In genomic region chr12:56882407-56882806, GRCh38 we compare ENCODE assay signal across 14 cellular contexts. TPM values are rescaled to one million over a fixed set of nuclear protein-coding genes. Genes with fewer than 3 reads are reported as not detected.
DNase-seq lines count a peak whose midpoint lies in the region; ATAC-seq and TF ChIP-seq lines count a peak whose summit lies in the region.
"Not testable (repeated sequence)": the region's sequence is repeated elsewhere in the genome, so short reads cannot be mapped to it uniquely, and the experiment has no call there.
"Had no signal": no experiment of that assay in that cellular context is flagged by ENCODE, and none has a peak within 500 bp of the region (broad histone marks: within the 10 kb centered on the region; RNA-seq: fewer than 3 reads in every experiment).

No MANE protein-coding gene starts in this region.

- POLR2A ChIA-PET in HEK293 (lab: Yijun Ruan, JAX); WTC11 (lab: Charles Lee): not testable (repeated sequence)

- H3K27me3 Mint-ChIP-seq in GM23338 (ENCODE audit: insufficient read depth, low read depth, poor library complexity); endodermal cell (ENCODE audit: insufficient read depth): not testable (repeated sequence)
- H3K27me3 Mint-ChIP-seq in WTC11 (ENCODE audit: low read depth), result peaks cover 28% of the 10 kb centered on the region

- CTCF ChIA-PET in HEK293 (lab: Yijun Ruan, JAX); WTC11 (lab: Charles Lee): not testable (repeated sequence)

- not testable (repeated sequence) for ATAC-seq in GM23338, WTC11

- H3K9me3 Mint-ChIP-seq in GM23338 (peaks cover 84% of the 10 kb centered on the region), WTC11 (peaks cover 80% of the 10 kb centered on the region), endodermal cell (peaks cover 87% of the 10 kb centered on the region)

- H3K36me3 Mint-ChIP-seq in GM23338 (ENCODE audit: low read depth) (peaks cover 16% of the 10 kb centered on the region; the same call in 2 of the 3 replicates), WTC11 (peaks cover 49% of the 10 kb centered on the region)
- not testable (repeated sequence) for H3K36me3 Mint-ChIP-seq in endodermal cell (ENCODE audit: low read depth)

- H3K4ac ChIP-seq in trophoblast cell (ENCODE audit: low read depth, low read length), result not testable (repeated sequence)

- not testable (repeated sequence) for H3K9ac ChIP-seq in endodermal cell (ENCODE audit: extremely low read depth, low read length, poor library complexity, severe bottlenecking); trophoblast cell (ENCODE audit: low read length)

- not testable (repeated sequence) for H4K12ac ChIP-seq in trophoblast cell (ENCODE audit: low read depth, low read length)

- H2BK5ac ChIP-seq in trophoblast cell (ENCODE audit: low read depth, low read length, poor library complexity), result not testable (repeated sequence)

- not testable (repeated sequence) for H4K8ac ChIP-seq in trophoblast cell (ENCODE audit: low read depth, low read length)

- H2BK120ac ChIP-seq in trophoblast cell (ENCODE audit: insufficient read depth, low read length, poor library complexity), result not testable (repeated sequence)

- not testable (repeated sequence) for H3K4me2 ChIP-seq in GM23338; trophoblast cell (ENCODE audit: low read length)

- not testable (repeated sequence) for H3K36me3 ChIP-seq in GM23338 (ENCODE audit: insufficient read depth); HEK293 (ENCODE audit: control insufficient read depth in 2 of 2, insufficient read depth in 1 of 2, low read length in 2 of 2); endodermal cell (ENCODE audit: control insufficient read depth, insufficient read depth, low read length); trophoblast cell (ENCODE audit: control insufficient read depth in 1 of 2, insufficient read depth in 2 of 2, low read length in 2 of 2)

- H3K14ac ChIP-seq in trophoblast cell (ENCODE audit: low read length), result not testable (repeated sequence)

- H3F3A ChIP-seq in GM23338 (replicated peaks; ENCODE audit: low read depth), result not testable (repeated sequence)

- not testable (repeated sequence) for H3K27me3 ChIP-seq in GM23338 (ENCODE audit: insufficient read depth); endodermal cell (ENCODE audit: control insufficient read depth, insufficient read depth, low read length, poor library complexity, severe bottlenecking); trophoblast cell (ENCODE audit: insufficient read depth, low read length)

- H3K18ac ChIP-seq in trophoblast cell (ENCODE audit: low read length), result not testable (repeated sequence)

- not testable (repeated sequence) for H3K9me3 ChIP-seq in HEK293 (ENCODE audit: control insufficient read depth, insufficient read depth, low read depth, low read length)
- peaks cover 49% of the 10 kb centered on the region for H3K9me3 ChIP-seq in endodermal cell (ENCODE audit: control insufficient read depth, low read length)
- peaks cover 19% of the 10 kb centered on the region for H3K9me3 ChIP-seq in trophoblast cell (ENCODE audit: insufficient read depth, low read depth, low read length)

- not testable (repeated sequence) for H2AFZ ChIP-seq in GM23338; trophoblast cell (ENCODE audit: insufficient read depth, low read length, poor library complexity)

- not testable (repeated sequence) for TF ChIP-seq CTCF in GM23338 (conservative IDR thresholded peaks at IDR 0.05; ENCODE audit: low read depth in 2 of 2); HEK293 (tag by site-specific recombination; IDR thresholded peaks at IDR 0.05); WTC11 (IDR thresholded peaks at IDR 0.05); endodermal cell (conservative IDR thresholded peaks at IDR 0.05)

- not testable (repeated sequence) for TF ChIP-seq POLR2A in erythroblast (IDR thresholded peaks at IDR 0.05; ENCODE audit: low read length)

- not testable (repeated sequence) for H4K20me1 ChIP-seq in GM23338 (replicated peaks; ENCODE audit: insufficient read depth)

- not testable (repeated sequence) for H3K4me1 ChIP-seq in GM23338 (ENCODE audit: insufficient read depth); HEK293 (ENCODE audit: control insufficient read depth, insufficient read depth, low read length); endodermal cell (ENCODE audit: control insufficient read depth, insufficient read depth, low read length); trophoblast cell (ENCODE audit: control insufficient read depth in 1 of 2, insufficient read depth in 2 of 2, low read length in 2 of 2)

- 83 to 87% methylated on average over 1 to 3 of the region's 3 CpGs for WGBS in endodermal cell (ENCODE audit: insufficient coverage in 1 of 2, insufficient read length in 1 of 2), 2 experiments
- WGBS in trophoblast cell (ENCODE audit: extremely low coverage, insufficient coverage, insufficient read length), result no CpG with 5 or more reads among the region's 3 CpGs

- H3K27ac Mint-ChIP-seq in GM23338, WTC11, endodermal cell: not testable (repeated sequence)

- not testable (repeated sequence) for H4K91ac ChIP-seq in trophoblast cell (ENCODE audit: low read depth, low read length)

- not testable (repeated sequence) for H3K79me2 ChIP-seq in GM23338 (replicated peaks; ENCODE audit: insufficient read depth); trophoblast cell (ENCODE audit: control insufficient read depth, insufficient read depth, low read length, poor library complexity)

- not testable (repeated sequence) for H3K4me3 ChIP-seq in GM23338; HEK293 (ENCODE audit: low read depth, low read length); trophoblast cell (ENCODE audit: low read depth, low read length)
- peak overlapping the region; percentile 59 for H3K4me3 ChIP-seq in endodermal cell (ENCODE audit: low read length)

- not testable (repeated sequence) for H3K79me1 ChIP-seq in trophoblast cell (ENCODE audit: low read length)

- not testable (repeated sequence) for H3K23ac ChIP-seq in trophoblast cell (ENCODE audit: low read length)

- DNase-seq in A172 (ENCODE audit: low spot score), result peak; percentile 38
- peak; percentile 21 for DNase-seq in GM23338 (ENCODE audit: low spot score)
- DNase-seq in NCI-H226, result peak; percentile 30
- DNase-seq in WTC11 (ENCODE audit: low spot score), result peak; percentile 20
- DNase-seq in endodermal cell, result not testable (repeated sequence)
- DNase-seq in erythroblast (lab: John Stamatoyannopoulos, UW), result peak; percentile 12 to 15
- DNase-seq in trophoblast cell, result peak; percentile 54 to 81

- not testable (repeated sequence) for H2BK12ac ChIP-seq in trophoblast cell (ENCODE audit: low read length)

- H3K9me2 ChIP-seq in GM23338 (ENCODE audit: insufficient read depth), result not testable (repeated sequence)

- not testable (repeated sequence) for H3K4me3 Mint-ChIP-seq in GM23338, WTC11, endodermal cell

- not testable (repeated sequence) for H3K4me1 Mint-ChIP-seq in GM23338, WTC11, endodermal cell

- not testable (repeated sequence) for H3K27ac ChIP-seq in GM23338 (ENCODE audit: low read depth); HEK293 (ENCODE audit: extremely low read depth, low read depth, low read length); endodermal cell (ENCODE audit: low read depth, low read length); trophoblast cell (ENCODE audit: low read depth, low read length)

- not testable (repeated sequence) for H2AK5ac ChIP-seq in trophoblast cell (ENCODE audit: low read length)

TF ChIP-seq in HEK293, 187 proteins besides CTCF, POLR2A, EP300 and RAD21:
- TF ChIP-seq ZNF626 (tag by site-specific recombination; IDR thresholded peaks at IDR 0.05) (0 out of 2 replicates have a peak, but pooled peaks have one; percentile 35), GLIS1 (tag by site-specific recombination; IDR thresholded peaks at IDR 0.05) (peak; percentile 9; the same call in 1 of the 2 replicates), SETDB1 (IDR thresholded peaks at IDR 0.05; ENCODE audit: insufficient read length, low read length) (peak; percentile 92), ZNF558 (tag by site-specific recombination; IDR thresholded peaks at IDR 0.05) (0 out of 2 replicates have a peak, but pooled peaks have one; percentile 19)
TF ChIP-seq in HEK293: peak in this region for 4; not testable (repeated sequence) for 183.

RNA-seq across cellular contexts. Expression of gene SDR9C7, which starts 51.8 kb away (rescaled TPM):
- 0.12 TPM in 1 of 2 replicates, not detected in the other for total RNA-seq in A172 (2014; rRNA removed; shearing (Covaris generic))
- not detected in 2 replicates for total RNA-seq in GM23338 (2014; rRNA removed; shearing (Covaris generic))
- 0.12 TPM in 1 of 2 replicates, not detected in the other for polyA plus RNA-seq in GM23338 (2016; fragmentation: Nextera tagmentation; extraction: Ambion mirVana)
- total RNA-seq in WTC11 (2021), result not detected in 3 replicates
- not detected for total RNA-seq in endodermal cell
- polyA plus RNA-seq in endodermal cell (2013, experiment 1 of 2), result 0.21 TPM
- not detected for polyA plus RNA-seq in endodermal cell (2013, experiment 2 of 2)
- polyA plus RNA-seq in trophoblast cell (2013), result 0.04 and 0.08 TPM in 2 replicates
- total RNA-seq: A673; CD4-positive, alpha-beta memory T cell; CD4-positive, CD25-positive, alpha-beta regulatory T cell; CD8-positive, alpha-beta memory T cell had no signal
- polyA plus RNA-seq: AG04450; CD14-positive monocyte; CD4-positive, alpha-beta memory T cell; CD4-positive, CD25-positive, alpha-beta regulatory T cell; CD8-positive, alpha-beta memory T cell had no signal
